Comparison of ENCODE assay signal across 27 cellular contexts in the genomic region with DNA sequence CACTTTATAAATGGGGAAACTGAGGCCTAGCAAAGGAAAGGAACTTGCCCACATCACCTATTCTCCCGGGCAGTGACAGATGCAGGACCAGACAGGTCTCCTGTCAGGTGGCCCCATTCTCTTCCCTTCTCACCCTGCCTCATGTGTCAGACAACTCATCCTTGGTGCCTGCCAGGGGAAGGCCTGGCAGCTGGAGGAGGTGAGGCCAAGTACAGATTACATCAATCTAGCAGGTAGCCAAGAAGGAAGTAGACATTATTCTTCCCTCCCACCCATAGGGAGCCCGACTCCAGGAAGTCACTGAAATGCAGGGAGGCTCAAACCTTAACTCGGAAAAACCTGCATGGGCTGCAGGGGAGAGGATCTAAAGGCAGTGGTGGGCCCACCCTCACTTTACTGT. TPM values are rescaled to one million over a fixed set of nuclear protein-coding genes. Genes with fewer than 3 reads are reported as not detected.
DNase-seq lines count a peak whose midpoint lies in the region; ATAC-seq, FAIRE-seq and TF ChIP-seq lines count a peak whose summit lies in the region.
"Had no signal": no experiment of that assay in that cellular context is flagged by ENCODE, and none has a peak within 500 bp of the region (broad histone marks: within the 10 kb centered on the region; RNA-seq: fewer than 3 reads in every experiment).

No MANE protein-coding gene starts in this region.

- H3K27ac Mint-ChIP-seq in Calu3 (ENCODE audit: unreplicated experiment): peak overlapping the region; percentile 7
- H3K27ac Mint-ChIP-seq: activated T-helper 2 cell treated with anti-CD3 and anti-CD28 coated beads, Interferon-gamma antibody, Interleukin-2, Interleukin-4, amounts not matched to agents 10 μg/mL and 5 μg/mL and 100 μg/mL, durations not matched to agents 14 hours and 24 hours and 36 hours; dendritic cell treated with granulocyte-macrophage colony-stimulating factor and Interleukin-4, amounts not matched to agents 40 ng/mL and 50 ng/mL, for 4 days had no signal

- DNase-seq in Calu3 (peak; percentile 34), MG63 (peak; percentile 72), bronchial epithelial cell (ENCODE audit: low read depth) (peak; percentile 80), SHP77 treated with DMSO at 0.1 percent for 48 hours (lab: John Stamatoyannopoulos, UW) (no peak), AML-193 (lab: John Stamatoyannopoulos, UW) (no peak)
- DNase-seq: activated CD4-positive, alpha-beta T cell treated with anti-CD3 and anti-CD28 coated beads for 4 hours; adrenal gland; foreskin melanocyte; hippocampal formation; MV-4-11; naive B cell; NCI-H187; NCI-H446 treated with DMSO at 0.1 percent for 48 hours; RPMI8226; sigmoid colon; stimulated activated naive B cell treated with anti-CD40 and anti-IgM and Interleukin-4, amounts not matched to agents 10 μg/mL and 1 μg/mL and 100 μg/mL, for 72 hours; thyroid gland had no signal

- BruUV-seq in Calu3 (replicated peaks; lab: Mats Ljungman, UMichigan): no TSS peak

- H3K9ac ChIP-seq in mucosa of rectum (ENCODE audit: low read depth in 1 of 2, low read length in 2 of 2): peak overlapping the region; percentile 34 to 59

- H3K27me3 ChIP-seq in MG63 (no peaks in the 10 kb centered on the region), bronchial epithelial cell (ENCODE audit: control insufficient read depth, insufficient read depth, low read length) (peaks cover 4% of the 10 kb centered on the region), mucosa of rectum (ENCODE audit: control insufficient read depth in 2 of 2, insufficient read depth in 2 of 2, low read length in 2 of 2) (no peaks in the 10 kb centered on the region)
- H3K27me3 ChIP-seq: adrenal gland, breast epithelium, sigmoid colon, thyroid gland had no signal

- peaks cover 6% of the 10 kb centered on the region for H3K36me3 Mint-ChIP-seq in Calu3 (ENCODE audit: insufficient read depth, unreplicated experiment)

- H3K9me3 ChIP-seq in MG63 (no peaks in the 10 kb centered on the region), mucosa of rectum (ENCODE audit: control insufficient read depth in 2 of 2, low read length in 2 of 2) (no peaks in the 10 kb centered on the region)
- H3K9me3 ChIP-seq: adrenal gland, breast epithelium, sigmoid colon, thyroid gland had no signal

- peaks cover 64% of the 10 kb centered on the region for H3K4me1 Mint-ChIP-seq in Calu3 (ENCODE audit: low read depth, unreplicated experiment)

- H3K4me3 Mint-ChIP-seq in Calu3 (ENCODE audit: low read depth, unreplicated experiment): no peak overlapping the region
- H3K4me3 Mint-ChIP-seq: dendritic cell treated with granulocyte-macrophage colony-stimulating factor and Interleukin-4, amounts not matched to agents 40 ng/mL and 50 ng/mL, for 4 days; naive B cell; stimulated activated naive B cell treated with anti-CD40 and anti-IgM and Interleukin-4, amounts not matched to agents 10 μg/mL and 1 μg/mL and 100 μg/mL, for 72 hours had no signal

- intact Hi-C loops in Calu3 (cut with micrococcal nuclease; ENCODE audit: unreplicated experiment): no loop called here

- H3K4me1 ChIP-seq in mucosa of rectum (ENCODE audit: control insufficient read depth in 2 of 2, insufficient read depth in 2 of 2, low read length in 2 of 2): peaks cover 54 to 62% of the 10 kb centered on the region in 2 donors

- CTCF ChIA-PET in Calu3 (lab: Charles Lee): interaction anchor here (0.9 kb wide), 1 partner anchor 40 kb away, joined by 3 read pairs; the partner anchor contains the start of gene DAPK2

- TF ChIP-seq CTCF in Calu3 (IDR thresholded peaks at IDR 0.05; ENCODE audit: unreplicated experiment): no peak
- TF ChIP-seq CTCF in bronchial epithelial cell (IDR thresholded peaks at IDR 0.05; ENCODE audit: insufficient read depth, low read length, severe bottlenecking): no peak

- H3K36me3 ChIP-seq in MG63 (no peaks in the 10 kb centered on the region), bronchial epithelial cell (ENCODE audit: control insufficient read depth, insufficient read depth, low read length) (no peaks in the 10 kb centered on the region), mucosa of rectum (ENCODE audit: control insufficient read depth in 2 of 2, insufficient read depth in 2 of 2, low read length in 2 of 2) (no peaks in the 10 kb centered on the region)
- H3K36me3 ChIP-seq: adrenal gland, breast epithelium, sigmoid colon, thyroid gland had no signal

- H3K27ac ChIP-seq in mucosa of rectum (ENCODE audit: low read depth in 2 of 2, low read length in 2 of 2): peak overlapping the region; percentile 81 to 94
- H3K27ac ChIP-seq: adrenal gland, HL-60, sigmoid colon had no signal

- no peak overlapping the region for H3K4me3 ChIP-seq in MG63
- no peak overlapping the region for H3K4me3 ChIP-seq in bronchial epithelial cell (ENCODE audit: low read depth, low read length)
- no peak overlapping the region for H3K4me3 ChIP-seq in mucosa of rectum (ENCODE audit: low read length in 2 of 2)
- H3K4me3 ChIP-seq: adrenal gland, breast epithelium, sigmoid colon, thyroid gland had no signal

- no peak for FAIRE-seq in bronchial epithelial cell (lab: Jason Lieb, UNC)
- FAIRE-seq: endothelial cell of umbilical vein, GM18507, islet of Langerhans had no signal

- H3K27me3 Mint-ChIP-seq in Calu3 (ENCODE audit: unreplicated experiment): peaks cover 6% of the 10 kb centered on the region

- no peaks in the 10 kb centered on the region for H3K9me3 Mint-ChIP-seq in Calu3 (ENCODE audit: low read depth, unreplicated experiment)
- H3K9me3 Mint-ChIP-seq: activated T-helper 2 cell treated with anti-CD3 and anti-CD28 coated beads, Interferon-gamma antibody, Interleukin-2, Interleukin-4, amounts not matched to agents 10 μg/mL and 5 μg/mL and 100 μg/mL, durations not matched to agents 14 hours and 24 hours and 36 hours; dendritic cell treated with granulocyte-macrophage colony-stimulating factor and Interleukin-4, amounts not matched to agents 40 ng/mL and 50 ng/mL, for 4 days; naive B cell; stimulated activated naive B cell treated with anti-CD40 and anti-IgM and Interleukin-4, amounts not matched to agents 10 μg/mL and 1 μg/mL and 100 μg/mL, for 72 hours had no signal

- no peak for ATAC-seq in activated CD4-positive, CD25-positive, alpha-beta regulatory T cell treated with anti-CD3 and anti-CD28 coated beads, Interleukin-2, amount 50 U/mL, for 24 hours
- no peak for ATAC-seq in HG03571 (IDR thresholded peaks at IDR 0.05; ENCODE audit: unreplicated experiment)
- ATAC-seq: stimulated activated naive B cell treated with anti-CD40 and anti-IgM and Interleukin-4, amounts not matched to agents 10 μg/mL and 1 μg/mL and 100 μg/mL, for 72 hours had no signal

RNA-seq across cellular contexts. Expression of gene DAPK2, which starts 39.6 kb away (rescaled TPM):
- total RNA-seq in Calu3 (2022) (1.1 and 1.5 TPM in 2 replicates), bronchial epithelial cell (0.53 and 3.3 TPM in 2 replicates)
- 1.3 and 3.5 TPM in 2 replicates for total RNA-seq in MG63 (2014; rRNA removed; shearing (Covaris generic); ENCODE audit: low replicate concordance)

Comparison
In these comparisons a context has a peak if more than half of its experiments do, and no peak if none do; other contexts are left out.
1. DNase-seq: peak in Calu3 (single experiment), MG63 (single experiment) and bronchial epithelial cell (single experiment); none in SHP77 treated with DMSO at 0.1 percent for 48 hours (single experiment) and AML-193 (0 of 2).